Comparison of ENCODE assay signal across 19 cellular contexts in the genomic region with DNA sequence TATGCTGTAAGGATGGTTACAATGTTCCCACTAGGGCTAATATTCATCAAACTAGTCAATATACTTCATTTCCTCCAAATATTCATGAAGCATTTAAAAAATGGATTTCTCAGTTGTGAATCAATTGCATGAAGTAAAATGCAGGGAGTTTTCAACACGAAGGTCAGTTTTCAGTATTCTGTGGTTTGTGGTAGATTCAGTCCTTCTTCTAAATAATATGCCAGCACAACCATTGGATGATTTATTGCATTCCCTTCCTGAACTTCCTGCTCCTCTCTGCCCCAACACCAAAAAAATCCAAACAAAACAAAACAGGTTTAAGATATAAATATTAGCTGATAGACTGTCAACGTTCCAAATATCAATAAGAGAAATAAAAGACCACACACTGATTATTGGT.
"Had no signal": no experiment of that assay in that cellular context is flagged by ENCODE, and none has a peak within 500 bp of the region (broad histone marks: within the 10 kb centered on the region; RNA-seq: fewer than 3 reads in every experiment).

No MANE protein-coding gene starts in this region.

- H3K4me3 Mint-ChIP-seq: activated B cell treated with CpG ODN at 0.5 μM for 24 hours; activated CD4-positive, alpha-beta T cell treated with anti-CD3 and anti-CD28 coated beads for 36 hours; activated naive CD8-positive, alpha-beta T cell treated with anti-CD3 and anti-CD28 coated beads for 36 hours; naive thymus-derived CD8-positive, alpha-beta T cell; T-helper 1 cell treated with Interleukin-12 subunit alpha and Interleukin-12 subunit beta and Interleukin-4 antibody, amounts not matched to agents 30 μg/mL and 1 μg/mL, for 36 hours had no signal

- H3K9me3 ChIP-seq: prostate gland, thyroid gland had no signal

- H3K4me3 ChIP-seq: heart left ventricle, prostate gland, spleen, thyroid gland had no signal

- FAIRE-seq: urothelium cell line had no signal

- H3K4me1 ChIP-seq: heart left ventricle, prostate gland, thyroid gland had no signal

- H3K27ac Mint-ChIP-seq: activated B cell treated with CpG ODN at 0.5 μM for 24 hours; activated CD4-positive, alpha-beta T cell treated with anti-CD3 and anti-CD28 coated beads for 36 hours; activated naive CD8-positive, alpha-beta T cell treated with anti-CD3 and anti-CD28 coated beads for 36 hours; T-helper 1 cell treated with Interleukin-12 subunit alpha and Interleukin-12 subunit beta and Interleukin-4 antibody, amounts not matched to agents 30 μg/mL and 1 μg/mL, for 36 hours had no signal

- H3K27me3 ChIP-seq: heart left ventricle, spleen, thyroid gland had no signal

- DNase-seq: activated B cell treated with CpG ODN at 0.5 μM for 24 hours; activated CD4-positive, alpha-beta T cell treated with anti-CD3 and anti-CD28 coated beads for 36 hours; activated CD4-positive, alpha-beta T cell treated with anti-CD3 and anti-CD28 coated beads, Interleukin-2, amount 50 U/mL, for 48 hours; activated naive CD4-positive, alpha-beta T cell treated with Interleukin-2 at 50 U/mL for 16 hours; activated naive CD8-positive, alpha-beta T cell treated with anti-CD3 and anti-CD28 coated beads for 36 hours; activated T-cell treated with anti-CD3 and anti-CD28 coated beads, Interleukin-2, amount 50 U/mL, for 48 hours; amygdala; heart left ventricle; islet precursor cell; left cardiac atrium; mesendoderm; naive thymus-derived CD8-positive, alpha-beta T cell; spleen; stimulated activated CD4-positive, alpha-beta T cell treated with anti-CD3 and anti-CD28 coated beads, Interleukin-4, amount 100 ng/mL, for 24 hours; stimulated activated naive CD4-positive, alpha-beta T cell treated with Interleukin-2 at 50 U/mL for 16 hours; thyroid gland had no signal

- H3K27me3 Mint-ChIP-seq: activated B cell treated with CpG ODN at 0.5 μM for 24 hours; activated CD4-positive, alpha-beta T cell treated with anti-CD3 and anti-CD28 coated beads for 36 hours; activated naive CD8-positive, alpha-beta T cell treated with anti-CD3 and anti-CD28 coated beads for 36 hours; naive thymus-derived CD8-positive, alpha-beta T cell had no signal

- H3K27ac ChIP-seq: heart left ventricle, prostate gland, spleen, thyroid gland had no signal

- H3K36me3 ChIP-seq: heart left ventricle, prostate gland, spleen, thyroid gland had no signal

- ATAC-seq: activated CD4-positive, alpha-beta T cell treated with anti-CD3 and anti-CD28 coated beads for 36 hours; heart left ventricle; left cardiac atrium; naive thymus-derived CD8-positive, alpha-beta T cell had no signal
